Comparison of ENCODE assay signal across 18 cellular contexts in genomic region chr12:24425601-24425970, GRCh38.
DNase-seq lines count a peak whose midpoint lies in the region; ATAC-seq and TF ChIP-seq lines count a peak whose summit lies in the region.
"Had no signal": no experiment of that assay in that cellular context is flagged by ENCODE, and none has a peak within 500 bp of the region (broad histone marks: within the 10 kb centered on the region; RNA-seq: fewer than 3 reads in every experiment).

No MANE protein-coding gene starts in this region.

- H3K27ac Mint-ChIP-seq in activated CD4-positive, alpha-beta T cell treated with anti-CD3 and anti-CD28 coated beads, Interleukin-2, amount 10 ng/mL, durations not matched to agents 24 days and 14 days, result peak overlapping the region; percentile 82
- H3K27ac Mint-ChIP-seq: activated naive CD4-positive, alpha-beta T cell treated with anti-CD3 and anti-CD28 coated beads, Interleukin-2, amount 50 U/mL, for 24 hours; memory B cell; naive thymus-derived CD8-positive, alpha-beta T cell had no signal

- H3K4me3 ChIP-seq in OCI-LY3 (ENCODE audit: low read length), result no peak overlapping the region
- no peak overlapping the region for H3K4me3 ChIP-seq in fibroblast of mammary gland (ENCODE audit: control insufficient read depth, low read depth, low read length)
- no peak overlapping the region for H3K4me3 ChIP-seq in retinal pigment epithelial cell (ENCODE audit: low read length)
- H3K4me3 ChIP-seq: transverse colon had no signal

- peak overlapping the region; percentile 14 for H3K4me2 ChIP-seq in OCI-LY3 (ENCODE audit: low read length)

- no peak for TF ChIP-seq CTCF in OCI-LY3 (IDR thresholded peaks at IDR 0.05; ENCODE audit: low read depth, low read length)
- TF ChIP-seq CTCF in fibroblast of mammary gland (conservative IDR thresholded peaks at IDR 0.05; ENCODE audit: control insufficient read depth, insufficient read depth, low read depth, low read length), result no peak
- no peak for TF ChIP-seq CTCF in retinal pigment epithelial cell (conservative IDR thresholded peaks at IDR 0.05; ENCODE audit: low read depth, low read length)

- H3K9ac ChIP-seq in OCI-LY3 (ENCODE audit: low read length), result no peak overlapping the region

- no peaks in the 10 kb centered on the region for H3K27me3 ChIP-seq in OCI-LY3 (ENCODE audit: low read depth, low read length)
- H3K27me3 ChIP-seq: transverse colon had no signal

- intact Hi-C loops in activated CD4-positive, alpha-beta T cell treated with anti-CD3 and anti-CD28 coated beads, Interleukin-2, amount 10 ng/mL, durations not matched to agents 24 days and 14 days (cut with micrococcal nuclease), result no loop called here

- no peak for ATAC-seq in GM18502 (IDR thresholded peaks at IDR 0.05; ENCODE audit: poor library complexity, unreplicated experiment)
- ATAC-seq: naive thymus-derived CD8-positive, alpha-beta T cell had no signal

- H4K20me1 ChIP-seq in OCI-LY3 (ENCODE audit: insufficient read depth, low read length), result 0 out of 2 replicates have a peak, but pooled peaks cover 7% of the 10 kb centered on the region

- no peak for DNase-seq in activated CD4-positive, alpha-beta T cell treated with anti-CD3 and anti-CD28 coated beads, Interleukin-2, amount 10 ng/mL, durations not matched to agents 24 days and 14 days
- no peak for DNase-seq in activated CD4-positive, alpha-beta T cell treated with anti-CD3 and anti-CD28 coated beads for 4 hours
- DNase-seq in fibroblast of mammary gland (ENCODE audit: low read depth) (peak; percentile 72), retinal pigment epithelial cell (ENCODE audit: low read depth) (peak; percentile 62), NCI-H128 (lab: John Stamatoyannopoulos, UW; ENCODE audit: unreplicated experiment) (no peak)
- DNase-seq in stimulated activated CD4-positive, alpha-beta T cell treated with anti-CD3 and anti-CD28 coated beads, Interleukin-2, amount 100 ng/mL, for 24 hours, result no peak
- DNase-seq: caudate nucleus; DMS 273 treated with DMSO at 0.1 percent for 48 hours; naive thymus-derived CD8-positive, alpha-beta T cell; NCI-H187 treated with DMSO at 0.1 percent for 48 hours; NCI-H345; posterior cingulate gyrus; RPMI8226; transverse colon had no signal

- H3K79me2 ChIP-seq in OCI-LY3 (ENCODE audit: low read length), result peaks cover 86% of the 10 kb centered on the region

- peaks cover 5% of the 10 kb centered on the region for H3K9me3 Mint-ChIP-seq in activated CD4-positive, alpha-beta T cell treated with anti-CD3 and anti-CD28 coated beads, Interleukin-2, amount 10 ng/mL, durations not matched to agents 24 days and 14 days
- H3K9me3 Mint-ChIP-seq: activated naive CD4-positive, alpha-beta T cell treated with anti-CD3 and anti-CD28 coated beads, Interleukin-2, amount 50 U/mL, for 24 hours; memory B cell had no signal

- H3K36me3 ChIP-seq in OCI-LY3 (replicated peaks; ENCODE audit: low read depth, low read length), result peaks cover 18% of the 10 kb centered on the region
- H3K36me3 ChIP-seq: transverse colon had no signal

- no peak overlapping the region for H3K4me3 Mint-ChIP-seq in activated CD4-positive, alpha-beta T cell treated with anti-CD3 and anti-CD28 coated beads, Interleukin-2, amount 10 ng/mL, durations not matched to agents 24 days and 14 days
- H3K4me3 Mint-ChIP-seq: activated naive CD4-positive, alpha-beta T cell treated with anti-CD3 and anti-CD28 coated beads, Interleukin-2, amount 50 U/mL, for 24 hours; memory B cell; naive thymus-derived CD8-positive, alpha-beta T cell had no signal

- H3K27ac ChIP-seq in OCI-LY3 (ENCODE audit: low read length), result no peak overlapping the region
- H3K27ac ChIP-seq: transverse colon had no signal

- H3K4me1 ChIP-seq in OCI-LY3 (ENCODE audit: low read length), result peaks cover 24% of the 10 kb centered on the region
- H3K4me1 ChIP-seq: transverse colon had no signal

- H3K27me3 Mint-ChIP-seq in activated CD4-positive, alpha-beta T cell treated with anti-CD3 and anti-CD28 coated beads, Interleukin-2, amount 10 ng/mL, durations not matched to agents 24 days and 14 days, result peaks cover 5% of the 10 kb centered on the region
- H3K27me3 Mint-ChIP-seq: activated naive CD4-positive, alpha-beta T cell treated with anti-CD3 and anti-CD28 coated beads, Interleukin-2, amount 50 U/mL, for 24 hours had no signal

- peaks cover 11% of the 10 kb centered on the region for H3K4me1 Mint-ChIP-seq in activated CD4-positive, alpha-beta T cell treated with anti-CD3 and anti-CD28 coated beads, Interleukin-2, amount 10 ng/mL, durations not matched to agents 24 days and 14 days
- H3K4me1 Mint-ChIP-seq: activated naive CD4-positive, alpha-beta T cell treated with anti-CD3 and anti-CD28 coated beads, Interleukin-2, amount 50 U/mL, for 24 hours had no signal

- no peak overlapping the region for H2AFZ ChIP-seq in OCI-LY3 (ENCODE audit: low read depth, low read length)

- peaks cover 4% of the 10 kb centered on the region; the same call in 1 of the 2 replicates for H3K9me3 ChIP-seq in OCI-LY3 (ENCODE audit: insufficient read depth, low read length)
- H3K9me3 ChIP-seq: transverse colon had no signal

- no peaks in the 10 kb centered on the region for H3K36me3 Mint-ChIP-seq in activated CD4-positive, alpha-beta T cell treated with anti-CD3 and anti-CD28 coated beads, Interleukin-2, amount 10 ng/mL, durations not matched to agents 24 days and 14 days (ENCODE audit: low read depth)
- H3K36me3 Mint-ChIP-seq: activated naive CD4-positive, alpha-beta T cell treated with anti-CD3 and anti-CD28 coated beads, Interleukin-2, amount 50 U/mL, for 24 hours; memory B cell; naive thymus-derived CD8-positive, alpha-beta T cell had no signal

Comparison
In these comparisons a context has a peak if more than half of its experiments do, and no peak if none do; other contexts are left out.
1. DNase-seq: peak in fibroblast of mammary gland (single experiment) and retinal pigment epithelial cell (single experiment); none in activated CD4-positive, alpha-beta T cell treated with anti-CD3 and anti-CD28 coated beads, Interleukin-2, amount 10 ng/mL, durations not matched to agents 24 days and 14 days (single experiment), activated CD4-positive, alpha-beta T cell treated with anti-CD3 and anti-CD28 coated beads for 4 hours (0 of 2), stimulated activated CD4-positive, alpha-beta T cell treated with anti-CD3 and anti-CD28 coated beads, Interleukin-2, amount 100 ng/mL, for 24 hours (0 of 2) and NCI-H128 (single experiment).